ENCODE assay signal across 38 cellular contexts in genomic region chr16:35575432-35575821, GRCh38.
"Had no signal": no experiment of that assay in that cellular context is flagged by ENCODE, and none has a peak within 500 bp of the region (broad histone marks: within the 10 kb centered on the region; RNA-seq: fewer than 3 reads in every experiment).

No MANE protein-coding gene starts in this region.

- H3K27ac ChIP-seq: adrenal gland, ascending aorta, body of pancreas, brain microvascular endothelial cell, breast epithelium, cardiac muscle cell had no signal

- H3K4me3 Mint-ChIP-seq: activated naive CD4-positive, alpha-beta T cell treated with anti-CD3 and anti-CD28 coated beads for 36 hours; activated naive CD4-positive, alpha-beta T cell treated with anti-CD3 and anti-CD28 coated beads, Interleukin-2, amount 10 ng/mL, durations not matched to agents 7 days and 5 days; activated naive CD4-positive, alpha-beta T cell treated with anti-CD3 and anti-CD28 coated beads, Interleukin-2, amount 50 U/mL, for 24 hours; activated naive CD8-positive, alpha-beta T cell; activated naive CD8-positive, alpha-beta T cell treated with anti-CD3 and anti-CD28 coated beads for 36 hours; activated naive CD8-positive, alpha-beta T cell treated with anti-CD3 and anti-CD28 coated beads, Interleukin-2, amount 10 ng/mL, durations not matched to agents 7 days and 5 days; activated naive CD8-positive, alpha-beta T cell treated with anti-CD3 and anti-CD28 coated beads, Interleukin-2, amount 50 U/mL, for 24 hours; activated T-cell treated with anti-CD3 and anti-CD28 coated beads, Interleukin-2, amount 50 U/mL, for 24 hours; activated T-cell treated with anti-CD3 and anti-CD28 coated beads, Interleukin-2, amount 50 U/mL, for 4 hours; activated T-cell treated with anti-CD3 and anti-CD28 coated beads, Interleukin-2, amount 50 U/mL, for 72 hours; activated T-helper 1 cell treated with anti-CD3 and anti-CD28 coated beads, Interleukin-12 subunit alpha, Interleukin-12 subunit beta, Interleukin-2, Interleukin-4 antibody, amounts not matched to agents 30 ng/mL and 10 ng/mL and 1 ng/mL, durations not matched to agents 14 hours and 24 hours and 36 hours; activated T-helper 17 cell treated with anti-CD3 and anti-CD28 coated beads, Interleukin-2, amount 50 U/mL, for 72 hours; brain; central memory CD8-positive, alpha-beta T cell had no signal

- H3K9me3 ChIP-seq: adrenal gland, body of pancreas had no signal

- H3K4me3 ChIP-seq: adrenal gland, ascending aorta, body of pancreas, breast epithelium, cardiac muscle cell had no signal

- H3K9me3 Mint-ChIP-seq: activated naive CD4-positive, alpha-beta T cell treated with anti-CD3 and anti-CD28 coated beads, Interleukin-2, amount 50 U/mL, for 24 hours had no signal

- H3K36me3 Mint-ChIP-seq: activated naive CD4-positive, alpha-beta T cell treated with anti-CD3 and anti-CD28 coated beads, Interleukin-2, amount 10 ng/mL, durations not matched to agents 7 days and 5 days; activated naive CD4-positive, alpha-beta T cell treated with anti-CD3 and anti-CD28 coated beads, Interleukin-2, amount 50 U/mL, for 24 hours; activated naive CD8-positive, alpha-beta T cell; activated naive CD8-positive, alpha-beta T cell treated with anti-CD3 and anti-CD28 coated beads for 36 hours; activated naive CD8-positive, alpha-beta T cell treated with anti-CD3 and anti-CD28 coated beads, Interleukin-2, amount 10 ng/mL, durations not matched to agents 7 days and 5 days; brain had no signal

- H3K27ac Mint-ChIP-seq: activated naive CD4-positive, alpha-beta T cell treated with anti-CD3 and anti-CD28 coated beads for 36 hours; activated naive CD4-positive, alpha-beta T cell treated with anti-CD3 and anti-CD28 coated beads, Interleukin-2, amount 10 ng/mL, durations not matched to agents 7 days and 5 days; activated naive CD4-positive, alpha-beta T cell treated with anti-CD3 and anti-CD28 coated beads, Interleukin-2, amount 50 U/mL, for 24 hours; activated naive CD4-positive, alpha-beta T cell treated with anti-CD3 and anti-CD28 coated beads, Interleukin-2, amount 50 U/mL, for 72 hours; activated naive CD8-positive, alpha-beta T cell; activated naive CD8-positive, alpha-beta T cell treated with anti-CD3 and anti-CD28 coated beads for 36 hours; activated naive CD8-positive, alpha-beta T cell treated with anti-CD3 and anti-CD28 coated beads, Interleukin-2, amount 10 ng/mL, durations not matched to agents 7 days and 5 days; activated naive CD8-positive, alpha-beta T cell treated with anti-CD3 and anti-CD28 coated beads, Interleukin-2, amount 50 U/mL, for 24 hours; activated T-cell treated with anti-CD3 and anti-CD28 coated beads, Interleukin-2, amount 50 U/mL, for 24 hours; activated T-cell treated with anti-CD3 and anti-CD28 coated beads, Interleukin-2, amount 50 U/mL, for 72 hours; activated T-helper 1 cell treated with anti-CD3 and anti-CD28 coated beads, Interleukin-12 subunit alpha, Interleukin-12 subunit beta, Interleukin-2, Interleukin-4 antibody, amounts not matched to agents 30 ng/mL and 10 ng/mL and 1 ng/mL, durations not matched to agents 14 hours and 24 hours and 36 hours; activated T-helper 17 cell treated with anti-CD3 and anti-CD28 coated beads, Interleukin-2, amount 50 U/mL, for 72 hours; activated T-helper 2 cell treated with anti-CD3 and anti-CD28 coated beads, Interferon-gamma antibody, Interleukin-2, Interleukin-4, amounts not matched to agents 10 μg/mL and 5 μg/mL and 100 μg/mL, durations not matched to agents 14 hours and 24 hours and 36 hours; brain had no signal

- DNase-seq: activated effector memory CD4-positive, alpha-beta T cell treated with anti-CD3 and anti-CD28 coated beads, Interleukin-2, amount 50 U/mL, for 16 hours; activated effector memory CD4-positive, alpha-beta T cell treated with Interleukin-2 at 50 U/mL for 16 hours; activated gamma-delta T cell; activated gamma-delta T cell treated with Interleukin-2 at 50 U/mL for 16 hours; activated naive CD4-positive, alpha-beta T cell; activated naive CD4-positive, alpha-beta T cell treated with anti-CD3 and anti-CD28 coated beads for 36 hours; activated naive CD4-positive, alpha-beta T cell treated with anti-CD3 and anti-CD28 coated beads, Interleukin-2, amount 10 ng/mL, durations not matched to agents 7 days and 5 days; activated naive CD4-positive, alpha-beta T cell treated with anti-CD3 and anti-CD28 coated beads, Interleukin-2, amount 50 U/mL, for 16 hours; activated naive CD4-positive, alpha-beta T cell treated with Interleukin-2 at 50 U/mL for 16 hours; activated naive CD8-positive, alpha-beta T cell treated with anti-CD3 and anti-CD28 coated beads for 36 hours; activated naive CD8-positive, alpha-beta T cell treated with anti-CD3 and anti-CD28 coated beads, Interleukin-2, amount 10 ng/mL, durations not matched to agents 7 days and 5 days; activated naive CD8-positive, alpha-beta T cell treated with anti-CD3 and anti-CD28 coated beads, Interleukin-2, amount 50 U/mL, for 24 hours; activated T-cell treated with anti-CD3 and anti-CD28 coated beads, Interleukin-2, amount 50 U/mL, for 1 hour; activated T-cell treated with anti-CD3 and anti-CD28 coated beads, Interleukin-2, amount 50 U/mL, for 24 hours; activated T-cell treated with anti-CD3 and anti-CD28 coated beads, Interleukin-2, amount 50 U/mL, for 4 hours; activated T-cell treated with anti-CD3 and anti-CD28 coated beads, Interleukin-2, amount 50 U/mL, for 48 hours; activated T-cell treated with anti-CD3 and anti-CD28 coated beads, Interleukin-2, amount 50 U/mL, for 72 hours; amniotic stem cell; amygdala; anterior cingulate cortex; aorta; body of pancreas; brain microvascular endothelial cell; caudate nucleus; central memory CD4-positive, alpha-beta T cell; cerebellar nuclear complex had no signal

- H3K36me3 ChIP-seq: adrenal gland, ascending aorta, brain microvascular endothelial cell, breast epithelium, cardiac muscle cell had no signal

- H3K4me1 ChIP-seq: adrenal gland, ascending aorta, body of pancreas, breast epithelium had no signal

- H3K4me1 Mint-ChIP-seq: activated naive CD4-positive, alpha-beta T cell treated with anti-CD3 and anti-CD28 coated beads, Interleukin-2, amount 10 ng/mL, durations not matched to agents 7 days and 5 days; activated naive CD4-positive, alpha-beta T cell treated with anti-CD3 and anti-CD28 coated beads, Interleukin-2, amount 50 U/mL, for 24 hours; activated naive CD8-positive, alpha-beta T cell treated with anti-CD3 and anti-CD28 coated beads for 36 hours; activated naive CD8-positive, alpha-beta T cell treated with anti-CD3 and anti-CD28 coated beads, Interleukin-2, amount 10 ng/mL, durations not matched to agents 7 days and 5 days; activated naive CD8-positive, alpha-beta T cell treated with anti-CD3 and anti-CD28 coated beads, Interleukin-2, amount 50 U/mL, for 24 hours; activated T-helper 17 cell treated with anti-CD3 and anti-CD28 coated beads, Interleukin-2, amount 50 U/mL, for 72 hours; brain; central memory CD8-positive, alpha-beta T cell had no signal

- H3K27me3 ChIP-seq: adrenal gland, ascending aorta, body of pancreas, brain microvascular endothelial cell, breast epithelium, cardiac muscle cell had no signal

- H3K27me3 Mint-ChIP-seq: activated naive CD4-positive, alpha-beta T cell treated with anti-CD3 and anti-CD28 coated beads, Interleukin-2, amount 10 ng/mL, durations not matched to agents 7 days and 5 days; activated naive CD4-positive, alpha-beta T cell treated with anti-CD3 and anti-CD28 coated beads, Interleukin-2, amount 50 U/mL, for 24 hours; activated naive CD8-positive, alpha-beta T cell; activated naive CD8-positive, alpha-beta T cell treated with anti-CD3 and anti-CD28 coated beads for 36 hours; activated naive CD8-positive, alpha-beta T cell treated with anti-CD3 and anti-CD28 coated beads, Interleukin-2, amount 10 ng/mL, durations not matched to agents 7 days and 5 days; activated naive CD8-positive, alpha-beta T cell treated with anti-CD3 and anti-CD28 coated beads, Interleukin-2, amount 50 U/mL, for 24 hours; activated T-cell treated with anti-CD3 and anti-CD28 coated beads, Interleukin-2, amount 50 U/mL, for 24 hours; activated T-helper 17 cell treated with anti-CD3 and anti-CD28 coated beads, Interleukin-2, amount 50 U/mL, for 72 hours; brain; central memory CD8-positive, alpha-beta T cell had no signal
